Comparison of ENCODE assay signal across 23 cellular contexts in the genomic region with DNA sequence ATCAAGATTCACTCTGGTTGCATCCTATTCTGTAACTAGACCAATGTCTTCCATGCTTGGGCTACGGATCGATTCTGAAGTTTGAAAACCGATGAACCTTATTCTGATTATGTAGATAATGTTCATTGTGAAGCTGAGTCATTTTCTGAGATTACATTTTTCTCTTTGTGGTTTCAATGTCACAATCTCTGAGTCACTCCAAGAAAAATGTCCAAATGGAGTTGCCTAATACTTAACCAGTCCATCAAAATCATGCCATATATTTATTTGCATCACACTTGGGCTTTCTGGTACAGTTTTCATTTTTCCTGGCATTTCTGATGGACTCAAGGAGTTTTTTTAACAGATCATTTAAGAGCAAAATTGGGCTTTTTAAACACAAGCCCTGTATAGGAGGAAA. TPM values are rescaled to one million over a fixed set of nuclear protein-coding genes. Genes with fewer than 3 reads are reported as not detected.
A peak's percentile ranks its signal among the peaks of the same experiment; 100 is the strongest.
DNase-seq lines count a peak whose midpoint lies in the region; ATAC-seq, FAIRE-seq and TF ChIP-seq lines count a peak whose summit lies in the region.
"Had no signal": no experiment of that assay in that cellular context is flagged by ENCODE, and none has a peak within 500 bp of the region (broad histone marks: within the 10 kb centered on the region; RNA-seq: fewer than 3 reads in every experiment).

No MANE protein-coding gene starts in this region.

- BruUV-seq in HepG2 (replicated peaks; lab: Mats Ljungman, UMichigan) (no TSS peak), mammary epithelial cell (replicated peaks; lab: Mats Ljungman, UMichigan) (no TSS peak)

- in situ Hi-C loops in HepG2 (cut with HindIII; ENCODE audit: extremely low pct_ligation_motif_present, low pct_unique_long_range_greater_than_20kb): no loop called here
- in situ Hi-C loops in mammary epithelial cell (cut with MboI; ENCODE audit: low sequenced_read_pairs in 2 of 2): no loop called here

- H3K27ac ChIP-seq in HepG2 (ENCODE audit: extremely low read length, insufficient read depth, low read length) (no peak overlapping the region), right lobe of liver (no peak overlapping the region), mammary epithelial cell (ENCODE audit: insufficient read depth, low read depth, low read length) (no peak overlapping the region)
- H3K27ac ChIP-seq: KMS-11 had no signal

- DNase-seq in HepG2 (ENCODE audit: low spot score) (no peak), right lobe of liver (no peak), NOMO-1 treated with DMSO at 0.1 percent for 48 hours (lab: John Stamatoyannopoulos, UW; ENCODE audit: unreplicated experiment) (peak; percentile 78), mammary epithelial cell (peak; percentile 22), activated gamma-delta T cell treated with Interleukin-2 at 50 U/mL for 16 hours (no peak), hippocampal formation (lab: John Stamatoyannopoulos, UW) (no peak)
- DNase-seq: activated CD4-positive, alpha-beta T cell treated with anti-CD3 and anti-CD28 coated beads for 4 hours; activated effector memory CD4-positive, alpha-beta T cell treated with Interleukin-2 at 50 U/mL for 16 hours; amniotic stem cell; CD8-positive, alpha-beta memory T cell; cerebellar nuclear complex; effector memory CD8-positive, alpha-beta T cell; kidney glomerular epithelial cell; NCI-H1436 treated with DMSO at 0.1 percent for 48 hours; NCI-H345; stimulated activated naive CD8-positive, alpha-beta T cell treated with anti-CD3 and anti-CD28 coated beads, Interleukin-15, Interleukin-2, amounts not matched to agents 100 U/mL and 50 U/mL, for 24 hours had no signal

- H3K9me3 ChIP-seq in HepG2 (ENCODE audit: low read length): no peaks in the 10 kb centered on the region
- no peaks in the 10 kb centered on the region for H3K9me3 ChIP-seq in right lobe of liver
- peaks cover 4% of the 10 kb centered on the region for H3K9me3 ChIP-seq in mammary epithelial cell (replicated peaks; ENCODE audit: insufficient read depth, low read length)

- H3K4me2 ChIP-seq in HepG2 (ENCODE audit: low read depth, low read length): no peak overlapping the region
- no peak overlapping the region for H3K4me2 ChIP-seq in mammary epithelial cell (ENCODE audit: insufficient read depth, low read depth, low read length)
- H3K4me2 ChIP-seq: KMS-11 had no signal

- no peak for TF ChIP-seq RAD21 in HepG2 (CRISPR knock-in tag; IDR thresholded peaks at IDR 0.05)

- no peak for TF ChIP-seq EP300 in HepG2 (IDR thresholded peaks at IDR 0.05; ENCODE audit: low read depth in 2 of 2, low read length in 2 of 2)
- TF ChIP-seq EP300 in HepG2 (CRISPR knock-in tag; IDR thresholded peaks at IDR 0.05; ENCODE audit: borderline replicate concordance): no peak

- H2AFZ ChIP-seq in HepG2 (ENCODE audit: low read length) (no peak overlapping the region), mammary epithelial cell (ENCODE audit: low read depth, low read length) (no peak overlapping the region)

- TF ChIP-seq POLR2A in HepG2 (IDR thresholded peaks at IDR 0.05; ENCODE audit: insufficient read depth in 1 of 2, low read depth in 2 of 2, low read length in 2 of 2) (no peak), right lobe of liver (IDR thresholded peaks at IDR 0.05) (no peak)

- H3K9ac ChIP-seq in HepG2 (ENCODE audit: insufficient read depth, low read depth, low read length): no peak overlapping the region
- H3K9ac ChIP-seq in mammary epithelial cell (ENCODE audit: insufficient read depth, low read length): no peak overlapping the region
- H3K9ac ChIP-seq: KMS-11 had no signal

- H3K27me3 ChIP-seq in HepG2 (ENCODE audit: control insufficient read depth in 1 of 2, insufficient read depth in 2 of 2, low read length in 2 of 2) (no peaks in the 10 kb centered on the region), right lobe of liver (no peaks in the 10 kb centered on the region), mammary epithelial cell (ENCODE audit: insufficient read depth, low read length) (no peaks in the 10 kb centered on the region)

- dilution Hi-C loops in mammary epithelial cell (cut with HindIII; ENCODE audit: low sequenced_read_pairs): no loop called here

- peak; percentile 28 for FAIRE-seq in HepG2 (lab: Jason Lieb, UNC)

- no peaks in the 10 kb centered on the region for H3K36me3 ChIP-seq in HepG2 (replicated peaks in 1 of 2; ENCODE audit: control insufficient read depth in 1 of 2, insufficient read depth in 2 of 2, low read length in 2 of 2)
- H3K36me3 ChIP-seq in right lobe of liver: no peaks in the 10 kb centered on the region
- no peaks in the 10 kb centered on the region for H3K36me3 ChIP-seq in mammary epithelial cell (ENCODE audit: insufficient read depth, low read length)

- WGBS in HepG2 (ENCODE audit: low lambda C conversion rate): 21% methylated on average over 3 of the region's 3 CpGs
- 68% methylated on average over 3 of the region's 3 CpGs for WGBS in right lobe of liver (ENCODE audit: insufficient coverage, low coverage, low lambda C conversion rate, missing lambda C conversion rate)
- 64% methylated on average over 3 of the region's 3 CpGs for WGBS in mammary epithelial cell (ENCODE audit: low coverage, missing lambda C conversion rate)

- H4K20me1 ChIP-seq in HepG2 (ENCODE audit: insufficient read depth, low read length): no peaks in the 10 kb centered on the region
- H4K20me1 ChIP-seq in mammary epithelial cell (ENCODE audit: insufficient read depth, low read length): no peaks in the 10 kb centered on the region

- POLR2A ChIA-PET in HepG2 (lab: Yijun Ruan, JAX): no interaction called here

- H3K4me3 ChIP-seq in HepG2 (replicated peaks in 1 of 3; ENCODE audit: insufficient read depth in 1 of 3, low read depth in 2 of 3, low read length in 3 of 3) (no peak overlapping the region), right lobe of liver (no peak overlapping the region), mammary epithelial cell (replicated peaks in 1 of 3; ENCODE audit: insufficient read depth in 1 of 3, low read depth in 2 of 3, low read length in 3 of 3) (no peak overlapping the region)

- no peaks in the 10 kb centered on the region for H3K79me2 ChIP-seq in HepG2 (ENCODE audit: insufficient read depth, low read length)
- no peaks in the 10 kb centered on the region for H3K79me2 ChIP-seq in mammary epithelial cell (ENCODE audit: insufficient read depth, low read length)

- H3K4me1 ChIP-seq in HepG2 (ENCODE audit: insufficient read depth, low read length) (no peaks in the 10 kb centered on the region), right lobe of liver (no peaks in the 10 kb centered on the region), mammary epithelial cell (ENCODE audit: insufficient read depth, low read length) (no peaks in the 10 kb centered on the region)

- ATAC-seq in HepG2 (no peak), right lobe of liver (no peak), HG03175 (IDR thresholded peaks at IDR 0.05; ENCODE audit: unreplicated experiment) (no peak), GM19395 (IDR thresholded peaks at IDR 0.05; ENCODE audit: unreplicated experiment) (no peak)
- ATAC-seq: effector memory CD8-positive, alpha-beta T cell; stimulated activated naive CD8-positive, alpha-beta T cell treated with anti-CD3 and anti-CD28 coated beads, Interleukin-15, Interleukin-2, amounts not matched to agents 100 U/mL and 50 U/mL, for 24 hours had no signal

- no peak for TF ChIP-seq CTCF in HepG2 (CRISPR knock-in tag; IDR thresholded peaks at IDR 0.05)
- no peak for TF ChIP-seq CTCF in right lobe of liver (IDR thresholded peaks at IDR 0.05)
- no peak for TF ChIP-seq CTCF in mammary epithelial cell (conservative IDR thresholded peaks at IDR 0.05 in 1 of 2, IDR thresholded peaks at IDR 0.05 in 1 of 2; ENCODE audit: extremely low read depth in 1 of 2, insufficient read depth in 1 of 2, low read depth in 1 of 2, low read length in 2 of 2)

- intact Hi-C loops in HepG2 (cut with micrococcal nuclease; ENCODE audit: unreplicated experiment) (no loop called here), right lobe of liver (cut with DNase I) (no loop called here), mammary epithelial cell (cut with micrococcal nuclease) (no loop called here)

- CTCF ChIA-PET in HepG2 (lab: Yijun Ruan, JAX; ENCODE audit: low intra/inter-chr PET ratio, low total read pairs) (no interaction called here), mammary epithelial cell (lab: Charles Lee; ENCODE audit: low non-redundant PET) (no interaction called here)

TF ChIP-seq in HepG2, 621 proteins besides CTCF, POLR2A, EP300 and RAD21 (continues in another document):
- TF ChIP-seq CEBPB (IDR thresholded peaks at IDR 0.05; ENCODE audit: borderline replicate concordance, low read depth, low read length): 0 out of 2 replicates have a peak, but pooled peaks have one; percentile 15

RNA-seq across cellular contexts. Expression of a gene that starts 17.4 kb away (rescaled TPM):
- not detected in 2 replicates for total RNA-seq in HepG2 (2016; rRNA removed; fragmentation: Illumina TruSeq; extraction: Trizol)
- total RNA-seq in HepG2 (2016; cell fraction: cytosol; rRNA removed; fragmentation: Illumina TruSeq; extraction: Trizol; ENCODE audit: low read depth): not detected in 2 replicates
- not detected in 2 replicates for total RNA-seq in HepG2 (2016; cell fraction: insoluble cytoplasmic fraction; rRNA removed; fragmentation: Illumina TruSeq; extraction: Trizol)
- not detected in 2 replicates for total RNA-seq in HepG2 (2016; cell fraction: membrane; rRNA removed; fragmentation: Illumina TruSeq; extraction: Trizol)
- not detected in 2 replicates for total RNA-seq in HepG2 (2016; cell fraction: nucleus; rRNA removed; fragmentation: Illumina TruSeq; extraction: Trizol)
- not detected in 2 replicates for polyA plus RNA-seq in HepG2 (2011; rRNA removed)
- polyA plus RNA-seq in HepG2 (2011; cell fraction: cytosol; rRNA removed): not detected in 2 replicates
- not detected in 2 replicates for polyA plus RNA-seq in HepG2 (2011; cell fraction: nucleus; rRNA removed)
- polyA plus RNA-seq in HepG2 (2012): not detected in 2 replicates
- polyA plus RNA-seq in HepG2 (2016; cell fraction: cytosol; fragmentation: Illumina TruSeq; extraction: Trizol; ENCODE audit: low read depth): not detected in 2 replicates
- not detected in 2 replicates for polyA plus RNA-seq in HepG2 (2016; cell fraction: insoluble cytoplasmic fraction; fragmentation: Illumina TruSeq; extraction: Trizol; ENCODE audit: low read depth)
- not detected in 2 replicates for polyA plus RNA-seq in HepG2 (2016; cell fraction: membrane; fragmentation: Illumina TruSeq; extraction: Trizol; ENCODE audit: low read depth)
- not detected in 2 replicates for polyA plus RNA-seq in HepG2 (2016; cell fraction: nucleus; fragmentation: Illumina TruSeq; extraction: Trizol; ENCODE audit: insufficient read depth, low read depth)
- polyA minus RNA-seq in HepG2 (2011; rRNA and poly(A)+ RNA removed; ENCODE audit: low replicate concordance): not detected in 2 replicates
- polyA minus RNA-seq in HepG2 (2011; cell fraction: cytosol; rRNA and poly(A)+ RNA removed): not detected in 2 replicates
- polyA minus RNA-seq in HepG2 (2011; cell fraction: nucleus; rRNA and poly(A)+ RNA removed): not detected in 2 replicates
- not detected for total RNA-seq in right lobe of liver
- not detected for total RNA-seq in mammary epithelial cell
- not detected for polyA plus RNA-seq in mammary epithelial cell
- polyA minus RNA-seq in mammary epithelial cell: not detected
- total RNA-seq: CD8-positive, alpha-beta memory T cell; mesothelial cell of epicardium; neural crest cell; renal cortical epithelial cell; ureter had no signal
- polyA plus RNA-seq: CD8-positive, alpha-beta memory T cell had no signal

Comparison
In these comparisons a context has a peak if more than half of its experiments do, and no peak if none do; other contexts are left out.
1. DNase-seq: peak in NOMO-1 treated with DMSO at 0.1 percent for 48 hours (single experiment) and mammary epithelial cell (single experiment); none in HepG2 (single experiment), right lobe of liver (0 of 3), activated gamma-delta T cell treated with Interleukin-2 at 50 U/mL for 16 hours (single experiment) and hippocampal formation (0 of 2).